Comparison of ENCODE assay signal across 8 cellular contexts in genomic region chr6:156698239-156699016, GRCh38.
DNase-seq lines count a peak whose midpoint lies in the region; ATAC-seq and TF ChIP-seq lines count a peak whose summit lies in the region.

No MANE protein-coding gene starts in this region.

- H3K9me2 ChIP-seq in PC-3 (replicated peaks; ENCODE audit: low read length): no peaks in the 10 kb centered on the region

- H3K4me3 Mint-ChIP-seq in activated CD4-positive, alpha-beta memory T cell treated with anti-CD3 and anti-CD28 coated beads for 36 hours: no peak overlapping the region

- DNase-seq in GM12864 (ENCODE audit: low read depth) (peak; percentile 98), PC-3 (no peak), DMS114 treated with DMSO at 0.1 percent for 48 hours (lab: John Stamatoyannopoulos, UW; ENCODE audit: unreplicated experiment) (no peak), MG63 (no peak)
- DNase-seq in activated CD4-positive, alpha-beta memory T cell treated with anti-CD3 and anti-CD28 coated beads for 36 hours: no peak
- DNase-seq in activated CD4-positive, alpha-beta T cell treated with anti-CD3 and anti-CD28 coated beads, Interleukin-2, amount 50 U/mL, for 4 hours: no peak

- no peaks in the 10 kb centered on the region for H3K9me3 Mint-ChIP-seq in activated CD4-positive, alpha-beta memory T cell treated with anti-CD3 and anti-CD28 coated beads for 36 hours

- no peaks in the 10 kb centered on the region for H4K20me1 ChIP-seq in PC-3 (ENCODE audit: low read length)

- peaks cover 3% of the 10 kb centered on the region for H3K27me3 Mint-ChIP-seq in activated CD4-positive, alpha-beta memory T cell treated with anti-CD3 and anti-CD28 coated beads for 36 hours

- H3K27ac ChIP-seq in PC-3 (ENCODE audit: low read length): 0 out of 2 replicates have a peak overlapping the region, but pooled peaks have one; percentile 12

- peaks cover 24% of the 10 kb centered on the region for H3K4me1 Mint-ChIP-seq in activated CD4-positive, alpha-beta memory T cell treated with anti-CD3 and anti-CD28 coated beads for 36 hours (ENCODE audit: low read depth)

- H3K79me2 ChIP-seq in PC-3 (ENCODE audit: low read length): no peaks in the 10 kb centered on the region

- TF ChIP-seq CTCF in GM12864 (IDR thresholded peaks at IDR 0.05; ENCODE audit: low read depth, low read length, missing control alignments) (no peak), PC-3 (conservative IDR thresholded peaks at IDR 0.05; ENCODE audit: low read depth, low read length) (no peak)

- no peak overlapping the region for H3K9ac ChIP-seq in PC-3 (ENCODE audit: low read length)

- H3K27ac Mint-ChIP-seq in activated CD4-positive, alpha-beta memory T cell treated with anti-CD3 and anti-CD28 coated beads for 36 hours: no peak overlapping the region

- POLR2A ChIA-PET in PC-3 (lab: Charles Lee; ENCODE audit: unreplicated experiment): no interaction called here
- POLR2A ChIA-PET in activated CD4-positive, alpha-beta memory T cell treated with anti-CD3 and anti-CD28 coated beads for 36 hours (lab: Charles Lee): no interaction called here

- no peaks in the 10 kb centered on the region for H3K36me3 Mint-ChIP-seq in activated CD4-positive, alpha-beta memory T cell treated with anti-CD3 and anti-CD28 coated beads for 36 hours

- intact Hi-C loops in PC-3 (cut with micrococcal nuclease): no loop called here
- intact Hi-C loops in activated CD4-positive, alpha-beta memory T cell treated with anti-CD3 and anti-CD28 coated beads for 36 hours (cut with micrococcal nuclease): loop anchor here (10.0 kb wide), 1 partner anchor 256 kb away; no protein-coding TSS in a partner anchor

- H3K4me3 ChIP-seq in GM12864 (ENCODE audit: low read depth, low read length) (peak overlapping the region; percentile 36), PC-3 (ENCODE audit: low read length) (no peak overlapping the region), MG63 (no peak overlapping the region)

- ATAC-seq in GM19468 (IDR thresholded peaks at IDR 0.05; ENCODE audit: extremely low read depth, unreplicated experiment): peak; percentile 80
- peak; percentile 65 for ATAC-seq in HG03064 (IDR thresholded peaks at IDR 0.05; ENCODE audit: low read depth, unreplicated experiment)
- no peak for ATAC-seq in PC-3

- H3K27me3 ChIP-seq in PC-3 (ENCODE audit: low read length) (no peaks in the 10 kb centered on the region), MG63 (no peaks in the 10 kb centered on the region)

- peak overlapping the region; percentile 52; the same call in 1 of the 2 replicates for H3K4me2 ChIP-seq in PC-3 (ENCODE audit: low read length)

- no peaks in the 10 kb centered on the region for H3F3A ChIP-seq in PC-3 (ENCODE audit: low read length, unreplicated experiment)

- H3K36me3 ChIP-seq in PC-3 (ENCODE audit: low read depth, low read length) (no peaks in the 10 kb centered on the region), MG63 (no peaks in the 10 kb centered on the region)

- H3K4me1 ChIP-seq in PC-3 (ENCODE audit: insufficient read depth, low read length): peaks cover 11% of the 10 kb centered on the region

- H3K9me3 ChIP-seq in PC-3 (ENCODE audit: low read length) (no peaks in the 10 kb centered on the region), MG63 (no peaks in the 10 kb centered on the region)

- no TSS peak for BruUV-seq in PC-3 (replicated peaks; lab: Mats Ljungman, UMichigan)

- no peak overlapping the region for H2AFZ ChIP-seq in PC-3 (ENCODE audit: low read length)

- CTCF ChIA-PET in PC-3 (lab: Charles Lee): no interaction called here
- CTCF ChIA-PET in activated CD4-positive, alpha-beta memory T cell treated with anti-CD3 and anti-CD28 coated beads for 36 hours (lab: Charles Lee): interaction anchor here (0.5 kb wide), 1 partner anchor 951 kb away, joined by 3 read pairs; no protein-coding TSS in a partner anchor
